31 cellular contexts compared by ENCODE assay signal in genomic region chr17:59097876-59098275, GRCh38.
"Had no signal": no experiment of that assay in that cellular context is flagged by ENCODE, and none has a peak within 500 bp of the region (broad histone marks: within the 10 kb centered on the region; RNA-seq: fewer than 3 reads in every experiment).

No MANE protein-coding gene starts in this region.

- H3K4me1 ChIP-seq: pancreas, prostate gland, thyroid gland had no signal

- H3K4me3 Mint-ChIP-seq: immature natural killer cell; naive B cell; nephron; neural crest cell; stimulated activated naive B cell treated with anti-CD40 and anti-IgM and Interleukin-4, amounts not matched to agents 10 μg/mL and 1 μg/mL and 100 μg/mL, for 72 hours had no signal

- H3K27me3 ChIP-seq: left lung, pancreas, stomach, testis, thyroid gland, transverse colon, upper lobe of left lung had no signal

- FAIRE-seq: islet of Langerhans, kidney, pancreas had no signal

- H3K9me3 Mint-ChIP-seq: immature natural killer cell had no signal

- ATAC-seq: left colon; left lung; lower lobe of right lung; pancreas; right cardiac atrium; sciatic nerve; stimulated activated naive B cell treated with anti-CD40 and anti-IgM and Interleukin-4, amounts not matched to agents 10 μg/mL and 1 μg/mL and 100 μg/mL, for 72 hours; stimulated activated naive CD8-positive, alpha-beta T cell treated with anti-CD3 and anti-CD28 coated beads, Interleukin-15, Interleukin-2, amounts not matched to agents 100 U/mL and 50 U/mL, for 24 hours had no signal

- H3K36me3 ChIP-seq: pancreas, prostate gland, thyroid gland had no signal

- H3K27ac Mint-ChIP-seq: nephron had no signal

- H3K27ac ChIP-seq: left lung, lower lobe of right lung, pancreas, prostate gland, skin epidermis, stomach, testis, thyroid gland, transverse colon, upper lobe of left lung had no signal

- H3K9me3 ChIP-seq: left lung, lower lobe of right lung, pancreas, prostate gland, stomach, testis, thyroid gland, upper lobe of left lung had no signal

- H3K4me1 Mint-ChIP-seq: neural crest cell had no signal

- H3K27me3 Mint-ChIP-seq: naive B cell; stimulated activated naive B cell treated with anti-CD40 and anti-IgM and Interleukin-4, amounts not matched to agents 10 μg/mL and 1 μg/mL and 100 μg/mL, for 72 hours had no signal

- DNase-seq: hypothalamus; immature natural killer cell; kidney; left colon; left lung; lower lobe of right lung; mammary epithelial cell; mesenchymal stem cell; naive B cell; nucleus accumbens; pancreas; posterior cingulate gyrus; retina; right cardiac atrium; stimulated activated CD4-positive, alpha-beta T cell treated with anti-CD3 and anti-CD28 coated beads, Interleukin-12 subunit alpha, Interleukin-12 subunit beta, amount 100 ng/mL, for 4 hours; stimulated activated CD4-positive, alpha-beta T cell treated with anti-CD3 and anti-CD28 coated beads, Interleukin-15, amount 100 ng/mL, for 24 hours; stimulated activated CD4-positive, alpha-beta T cell treated with anti-CD3 and anti-CD28 coated beads, Interleukin-2, amount 100 ng/mL, for 24 hours; stimulated activated CD4-positive, alpha-beta T cell treated with anti-CD3 and anti-CD28 coated beads, Interleukin-4, amount 100 ng/mL, for 1 hour; stimulated activated naive B cell treated with anti-CD40 and anti-IgM and Interleukin-4, amounts not matched to agents 10 μg/mL and 1 μg/mL and 100 μg/mL, for 72 hours; stimulated activated naive CD8-positive, alpha-beta T cell treated with anti-CD3 and anti-CD28 coated beads, Interleukin-15, Interleukin-2, amounts not matched to agents 100 U/mL and 50 U/mL, for 24 hours; stomach; testis; thyroid gland; transverse colon; upper lobe of left lung had no signal

- H3K4me3 ChIP-seq: left lung, lower lobe of right lung, pancreas, prostate gland, skin epidermis, stomach, testis, thyroid gland, transverse colon, upper lobe of left lung had no signal
